Comparison of ENCODE assay signal across 9 cellular contexts in the genomic region with DNA sequence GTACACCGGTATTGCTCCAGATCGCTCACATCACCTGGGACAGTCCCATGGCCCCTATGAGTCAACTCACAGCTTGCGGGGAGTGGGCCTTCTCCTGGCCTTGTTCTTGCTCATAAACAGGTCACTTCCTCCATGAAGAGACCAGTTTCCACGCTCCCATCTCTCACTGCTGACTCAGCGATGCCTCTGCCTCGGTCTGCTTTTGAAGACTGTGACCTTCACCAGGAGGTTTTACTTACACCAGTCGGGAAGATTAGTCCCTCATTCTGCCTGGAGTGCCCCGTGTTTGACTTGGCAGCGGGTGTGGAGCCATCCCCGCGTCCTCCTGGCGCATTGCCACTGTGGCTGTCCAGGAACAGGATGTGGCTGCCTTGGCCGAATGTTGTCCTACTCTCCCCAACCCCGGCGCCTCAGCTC.
DNase-seq lines count a peak whose midpoint lies in the region; ATAC-seq and TF ChIP-seq lines count a peak whose summit lies in the region.
"Had no signal": no experiment of that assay in that cellular context is flagged by ENCODE, and none has a peak within 500 bp of the region (broad histone marks: within the 10 kb centered on the region; RNA-seq: fewer than 3 reads in every experiment).

No MANE protein-coding gene starts in this region.

- DNase-seq in activated naive CD4-positive, alpha-beta T cell treated with Interleukin-2 at 50 U/mL for 16 hours, result peak; percentile 45
- DNase-seq in activated naive CD4-positive, alpha-beta T cell treated with anti-CD3 and anti-CD28 coated beads, Interleukin-2, amount 10 ng/mL, durations not matched to agents 7 days and 5 days, result no peak
- DNase-seq in T1000 (lab: John Stamatoyannopoulos, UW) (peak; percentile 33), left ventricle myocardium superior (peak; percentile 46), ureter (ENCODE audit: low spot score) (peak; percentile 62), HEK293T (ENCODE audit: extremely low spot score) (no peak), hepatocyte (ENCODE audit: low spot score) (no peak)
- DNase-seq in central memory CD4-positive, alpha-beta T cell, result no peak
- DNase-seq: Karpas-422 had no signal

- no peaks in the 10 kb centered on the region for H3K79me2 ChIP-seq in hepatocyte

- intact Hi-C loops in left ventricle myocardium superior (cut with micrococcal nuclease), result no loop called here

- TF ChIP-seq CTCF in hepatocyte (IDR thresholded peaks at IDR 0.05; ENCODE audit: poor library complexity), result no peak

- no peak overlapping the region for H3K4me2 ChIP-seq in hepatocyte

- H3K36me3 ChIP-seq in hepatocyte (replicated peaks; ENCODE audit: insufficient read depth, low read depth), result no peaks in the 10 kb centered on the region

- POLR2A ChIA-PET in HEK293T (lab: Yijun Ruan, JAX), result no interaction called here

- no peaks in the 10 kb centered on the region for H3K4me1 ChIP-seq in hepatocyte (ENCODE audit: insufficient read depth)

- no peak overlapping the region for H3K27ac ChIP-seq in hepatocyte

- H2AFZ ChIP-seq in hepatocyte, result no peak overlapping the region

- H3K27me3 Mint-ChIP-seq in activated naive CD4-positive, alpha-beta T cell treated with anti-CD3 and anti-CD28 coated beads, Interleukin-2, amount 10 ng/mL, durations not matched to agents 7 days and 5 days, result no peaks in the 10 kb centered on the region

- H3K9me2 ChIP-seq in hepatocyte (replicated peaks; ENCODE audit: insufficient read depth), result no peaks in the 10 kb centered on the region

- no peaks in the 10 kb centered on the region for H3K4me1 Mint-ChIP-seq in activated naive CD4-positive, alpha-beta T cell treated with anti-CD3 and anti-CD28 coated beads, Interleukin-2, amount 10 ng/mL, durations not matched to agents 7 days and 5 days

- no peak overlapping the region for H3K4me3 ChIP-seq in hepatocyte

- CTCF ChIA-PET in activated naive CD4-positive, alpha-beta T cell treated with anti-CD3 and anti-CD28 coated beads, Interleukin-2, amount 10 ng/mL, durations not matched to agents 7 days and 5 days (lab: Charles Lee), result no interaction called here
- CTCF ChIA-PET in HEK293T (lab: Yijun Ruan, JAX), result no interaction called here

- H4K20me1 ChIP-seq in hepatocyte (ENCODE audit: insufficient read depth, poor library complexity, severe bottlenecking), result no peaks in the 10 kb centered on the region

- ATAC-seq in left ventricle myocardium superior, result peak; percentile 23

- H3K9me3 Mint-ChIP-seq in activated naive CD4-positive, alpha-beta T cell treated with anti-CD3 and anti-CD28 coated beads, Interleukin-2, amount 10 ng/mL, durations not matched to agents 7 days and 5 days, result no peaks in the 10 kb centered on the region

- WGBS in hepatocyte (ENCODE audit: low lambda C conversion rate, missing lambda C conversion rate), result 98% methylated on average over 15 of the region's 15 CpGs

- H3K9me3 ChIP-seq in hepatocyte (ENCODE audit: low read depth), result no peaks in the 10 kb centered on the region

- H3K27me3 ChIP-seq in hepatocyte, result no peaks in the 10 kb centered on the region

- peaks cover 19% of the 10 kb centered on the region for H3K36me3 Mint-ChIP-seq in activated naive CD4-positive, alpha-beta T cell treated with anti-CD3 and anti-CD28 coated beads, Interleukin-2, amount 10 ng/mL, durations not matched to agents 7 days and 5 days

- no peak overlapping the region for H3K4me3 Mint-ChIP-seq in activated naive CD4-positive, alpha-beta T cell treated with anti-CD3 and anti-CD28 coated beads, Interleukin-2, amount 10 ng/mL, durations not matched to agents 7 days and 5 days

- H3K27ac Mint-ChIP-seq in activated naive CD4-positive, alpha-beta T cell treated with anti-CD3 and anti-CD28 coated beads, Interleukin-2, amount 10 ng/mL, durations not matched to agents 7 days and 5 days, result no peak overlapping the region

TF ChIP-seq in HEK293T, 16 proteins besides CTCF, POLR2A, EP300 and RAD21:
- TF ChIP-seq LEF1 (IDR thresholded peaks at IDR 0.05; ENCODE audit: borderline replicate concordance) (no peak), L3MBTL2 (conservative IDR thresholded peaks at IDR 0.05) (no peak), BHLHE40 (IDR thresholded peaks at IDR 0.05; ENCODE audit: borderline replicate concordance) (no peak), FOXK2 (IDR thresholded peaks at IDR 0.05) (no peak), NFRKB (IDR thresholded peaks at IDR 0.05) (no peak), ZNF384 (IDR thresholded peaks at IDR 0.05) (no peak), SP1 (IDR thresholded peaks at IDR 0.05) (no peak), FOXM1 (IDR thresholded peaks at IDR 0.05; ENCODE audit: borderline replicate concordance) (no peak), FOXA1 (IDR thresholded peaks at IDR 0.05) (no peak), ARNT (IDR thresholded peaks at IDR 0.05) (no peak), TARDBP (IDR thresholded peaks at IDR 0.05) (no peak), SUZ12 (IDR thresholded peaks at IDR 0.05) (no peak), HDGF (IDR thresholded peaks at IDR 0.05; ENCODE audit: borderline replicate concordance) (no peak), ELF4 (IDR thresholded peaks at IDR 0.05) (no peak), CTBP1 (IDR thresholded peaks at IDR 0.05; ENCODE audit: borderline replicate concordance) (no peak)
- TF ChIP-seq, protein P1, sequence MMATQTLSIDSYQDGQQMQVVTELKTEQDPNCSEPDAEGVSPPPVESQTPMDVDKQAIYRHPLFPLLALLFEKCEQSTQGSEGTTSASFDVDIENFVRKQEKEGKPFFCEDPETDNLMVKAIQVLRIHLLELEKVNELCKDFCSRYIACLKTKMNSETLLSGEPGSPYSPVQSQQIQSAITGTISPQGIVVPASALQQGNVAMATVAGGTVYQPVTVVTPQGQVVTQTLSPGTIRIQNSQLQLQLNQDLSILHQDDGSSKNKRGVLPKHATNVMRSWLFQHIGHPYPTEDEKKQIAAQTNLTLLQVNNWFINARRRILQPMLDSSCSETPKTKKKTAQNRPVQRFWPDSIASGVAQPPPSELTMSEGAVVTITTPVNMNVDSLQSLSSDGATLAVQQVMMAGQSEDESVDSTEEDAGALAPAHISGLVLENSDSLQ (IDR thresholded peaks at IDR 0.05), result no peak
TF ChIP-seq in HEK293T: peak in this region for 0.

Comparison
In these comparisons a context has a peak if more than half of its experiments do, and no peak if none do; other contexts are left out.
1. DNase-seq: peak in activated naive CD4-positive, alpha-beta T cell treated with Interleukin-2 at 50 U/mL for 16 hours (single experiment), T1000 (single experiment), left ventricle myocardium superior (single experiment) and ureter (single experiment); none in activated naive CD4-positive, alpha-beta T cell treated with anti-CD3 and anti-CD28 coated beads, Interleukin-2, amount 10 ng/mL, durations not matched to agents 7 days and 5 days (single experiment), central memory CD4-positive, alpha-beta T cell (single experiment), HEK293T (single experiment) and hepatocyte (single experiment).